8 cellular contexts compared by ENCODE assay signal in genomic region chr15:78859971-78860733, GRCh38. TPM values are rescaled to one million over a fixed set of nuclear protein-coding genes. Genes with fewer than 3 reads are reported as not detected.
DNase-seq lines count a peak whose midpoint lies in the region; ATAC-seq, FAIRE-seq and TF ChIP-seq lines count a peak whose summit lies in the region.

No MANE protein-coding gene starts in this region.

- H3K27me3 ChIP-seq in DOHH2 (ENCODE audit: control insufficient read depth, low read length) = peaks cover 3% of the 10 kb centered on the region; the same call in 1 of the 2 replicates
- H3K27me3 ChIP-seq in H9 (ENCODE audit: insufficient read depth, low read length) = no peaks in the 10 kb centered on the region
- peaks cover 2% of the 10 kb centered on the region for H3K27me3 ChIP-seq in astrocyte (ENCODE audit: insufficient read depth, low read length)
- H3K27me3 ChIP-seq in hepatocyte = no peaks in the 10 kb centered on the region
- no peaks in the 10 kb centered on the region for H3K27me3 ChIP-seq in rectal smooth muscle tissue (ENCODE audit: control insufficient read depth, insufficient read depth, low read length)
- H3K27me3 ChIP-seq in aorta (ENCODE audit: control insufficient read depth in 1 of 2, insufficient read depth in 2 of 2, low read length in 1 of 2) = no peaks in the 10 kb centered on the region

- H2BK5ac ChIP-seq in H9 (ENCODE audit: insufficient read length, low read length) = no peak overlapping the region

- peaks cover 3% of the 10 kb centered on the region; the same call in 1 of the 2 replicates for H3F3A ChIP-seq in DOHH2 (ENCODE audit: control insufficient read depth, insufficient read depth)

- no peaks in the 10 kb centered on the region for H3K79me1 ChIP-seq in H9 (ENCODE audit: insufficient read depth, low read depth, low read length, poor library complexity, severe bottlenecking)

- H3K9me2 ChIP-seq in DOHH2 (replicated peaks; ENCODE audit: control insufficient read depth, low read length) (no peaks in the 10 kb centered on the region), hepatocyte (replicated peaks; ENCODE audit: insufficient read depth) (no peaks in the 10 kb centered on the region)

- no peak overlapping the region for H2AK5ac ChIP-seq in H9 (ENCODE audit: insufficient read length, low read length)

- H4K20me1 ChIP-seq in DOHH2 (ENCODE audit: control insufficient read depth, insufficient read depth, low read depth, low read length) (no peaks in the 10 kb centered on the region), H9 (ENCODE audit: control insufficient read depth, insufficient read depth, insufficient read length) (no peaks in the 10 kb centered on the region), astrocyte (ENCODE audit: insufficient read depth, low read length) (no peaks in the 10 kb centered on the region), hepatocyte (ENCODE audit: insufficient read depth, poor library complexity, severe bottlenecking) (no peaks in the 10 kb centered on the region)

- no peak overlapping the region for H3K27ac ChIP-seq in DOHH2 (ENCODE audit: low read depth, low read length)
- peak overlapping the region; percentile 59 for H3K27ac ChIP-seq in H9 (ENCODE audit: insufficient read length, low read depth, low read length)
- peak overlapping the region; percentile 79 for H3K27ac ChIP-seq in astrocyte (ENCODE audit: low read depth, low read length)
- peak overlapping the region; percentile 73 for H3K27ac ChIP-seq in hepatocyte
- peak overlapping the region; percentile 73 for H3K27ac ChIP-seq in rectal smooth muscle tissue (ENCODE audit: low read depth, low read length)
- H3K27ac ChIP-seq in aorta (ENCODE audit: low read depth in 1 of 2, low read length in 2 of 2) = peak overlapping the region; percentile 62 to 75

- WGBS in H9 (ENCODE audit: extremely low coverage, insufficient read length, low lambda C conversion rate) = no CpG with 5 or more reads among the region's 29 CpGs
- 3% methylated on average over 29 of the region's 29 CpGs for WGBS in hepatocyte (ENCODE audit: low lambda C conversion rate, missing lambda C conversion rate)
- 0 to 1% methylated on average over 29 of the region's 29 CpGs for WGBS in aorta, 2 donors

- peak; percentile 86 for DNase-seq in H9
- DNase-seq in MV-4-11 (lab: John Stamatoyannopoulos, UW) = peak; percentile 76
- peak in 2 of 3 donors; percentile 35 to 40 for DNase-seq in T-helper 17 cell
- DNase-seq in astrocyte (ENCODE audit: low read depth) = peak; percentile 73
- peak; percentile 90 for DNase-seq in hepatocyte (ENCODE audit: low spot score)
- DNase-seq in aorta = peak; percentile 81 to 91

- H3K4ac ChIP-seq in H9 (ENCODE audit: low read depth, low read length) = no peak overlapping the region; the same call in 1 of the 2 replicates

- peak overlapping the region; percentile 93 for H3K4me2 ChIP-seq in DOHH2 (ENCODE audit: low read length)
- peak overlapping the region; percentile 63 for H3K4me2 ChIP-seq in H9 (ENCODE audit: insufficient read depth, insufficient read length, low read length)
- peak overlapping the region; percentile 85 for H3K4me2 ChIP-seq in astrocyte (ENCODE audit: low read length)
- peak overlapping the region; percentile 73 for H3K4me2 ChIP-seq in hepatocyte

- H3K14ac ChIP-seq in H9 (ENCODE audit: insufficient read depth, low read length) = peak overlapping the region; percentile 66; the same call in 1 of the 2 replicates

- H3K4me1 Mint-ChIP-seq in H9 = peaks cover 2 to 3% of the 10 kb centered on the region in 2 experiments; a peak in 1 of 4 replicates
- peaks cover 7% of the 10 kb centered on the region for H3K4me1 Mint-ChIP-seq in T-helper 17 cell
- no peaks in the 10 kb centered on the region for H3K4me1 Mint-ChIP-seq in astrocyte (ENCODE audit: low read depth, unreplicated experiment)

- H4K8ac ChIP-seq in H9 (replicated peaks; ENCODE audit: insufficient read length, low read depth, low read length) = no peak overlapping the region

- peak overlapping the region; percentile 81 to 89 for H3K4me3 Mint-ChIP-seq in H9
- H3K4me3 Mint-ChIP-seq in T-helper 17 cell = peak overlapping the region; percentile 88
- peak overlapping the region; percentile 84 for H3K4me3 Mint-ChIP-seq in astrocyte (ENCODE audit: unreplicated experiment)

- H2BK120ac ChIP-seq in H9 (ENCODE audit: low read depth, low read length, poor library complexity, severe bottlenecking) = no peak overlapping the region

- H3T11ph ChIP-seq in H9 (ENCODE audit: low read length) = no peak overlapping the region

- no peak overlapping the region for H3K23ac ChIP-seq in H9 (ENCODE audit: insufficient read length, low read depth, low read length)

- H3K18ac ChIP-seq in H9 (ENCODE audit: insufficient read length, low read depth, low read length) = peak overlapping the region; percentile 76

- no peak overlapping the region for H2BK15ac ChIP-seq in H9 (ENCODE audit: low read depth, low read length)

- H3K9me3 Mint-ChIP-seq in H9 = peaks cover 0 to 2% of the 10 kb centered on the region in 2 experiments; a peak in 3 of 5 replicates
- no peaks in the 10 kb centered on the region for H3K9me3 Mint-ChIP-seq in astrocyte (ENCODE audit: unreplicated experiment)

- peaks cover 3% of the 10 kb centered on the region; the same call in 1 of the 2 replicates for H3K4me1 ChIP-seq in DOHH2 (ENCODE audit: control insufficient read depth, low read length)
- no peaks in the 10 kb centered on the region; the same call in 1 of the 2 replicates for H3K4me1 ChIP-seq in H9 (ENCODE audit: insufficient read depth, low read length)
- no peaks in the 10 kb centered on the region for H3K4me1 ChIP-seq in astrocyte (ENCODE audit: insufficient read depth, low read length)
- H3K4me1 ChIP-seq in hepatocyte (ENCODE audit: insufficient read depth) = no peaks in the 10 kb centered on the region
- no peaks in the 10 kb centered on the region for H3K4me1 ChIP-seq in rectal smooth muscle tissue (ENCODE audit: control insufficient read depth, insufficient read depth, low read length)
- no peaks in the 10 kb centered on the region for H3K4me1 ChIP-seq in aorta (ENCODE audit: control insufficient read depth in 1 of 2, insufficient read depth in 2 of 2, low read length in 2 of 2)

- TF ChIP-seq CTCF in DOHH2 (IDR thresholded peaks at IDR 0.05; ENCODE audit: low read depth, low read length, poor library complexity, severe bottlenecking) (peak; percentile 60), H9 (conservative IDR thresholded peaks at IDR 0.05) (peak; percentile 82), astrocyte (IDR thresholded peaks at IDR 0.05; ENCODE audit: insufficient read depth, low read depth, low read length) (peak; percentile 48), hepatocyte (IDR thresholded peaks at IDR 0.05; ENCODE audit: poor library complexity) (peak; percentile 72)

- no peak overlapping the region for H4K5ac ChIP-seq in H9 (ENCODE audit: insufficient read length, low read depth, low read length)

- H3K4me3 ChIP-seq in DOHH2 (ENCODE audit: low read length) (peak overlapping the region; percentile 84), astrocyte (ENCODE audit: insufficient read depth, low read depth, low read length) (peak overlapping the region; percentile 65), hepatocyte (peak overlapping the region; percentile 18), rectal smooth muscle tissue (ENCODE audit: low read length) (peak overlapping the region; percentile 66), aorta (ENCODE audit: low read length in 2 of 2) (peak overlapping the region in 1 of 2 donors; percentile 48)

- H3K27me3 Mint-ChIP-seq in H9 (ENCODE audit: low read depth) (no peaks in the 10 kb centered on the region), T-helper 17 cell (no peaks in the 10 kb centered on the region), astrocyte (ENCODE audit: low read depth, unreplicated experiment) (no peaks in the 10 kb centered on the region)

- H3K36me3 ChIP-seq in DOHH2 (ENCODE audit: control insufficient read depth, low read length) (no peaks in the 10 kb centered on the region), astrocyte (ENCODE audit: insufficient read depth, low read length) (no peaks in the 10 kb centered on the region), hepatocyte (replicated peaks; ENCODE audit: insufficient read depth, low read depth) (no peaks in the 10 kb centered on the region), rectal smooth muscle tissue (ENCODE audit: control insufficient read depth, insufficient read depth, low read length) (no peaks in the 10 kb centered on the region), aorta (ENCODE audit: control insufficient read depth in 1 of 2, insufficient read depth in 2 of 2, low read length in 1 of 2) (no peaks in the 10 kb centered on the region)

- H3K9ac ChIP-seq in H9 (ENCODE audit: extremely low read depth, insufficient read length, low read length) = peak overlapping the region; percentile 88
- H3K9ac ChIP-seq in astrocyte (ENCODE audit: low read length) = peak overlapping the region; percentile 82
- peak overlapping the region; percentile 30 for H3K9ac ChIP-seq in rectal smooth muscle tissue (ENCODE audit: low read length)

- H3K9me3 ChIP-seq in DOHH2 (ENCODE audit: control insufficient read depth, insufficient read depth, low read length) (no peaks in the 10 kb centered on the region), H9 (ENCODE audit: control insufficient read depth, low read depth, low read length) (no peaks in the 10 kb centered on the region), T-helper 17 cell (ENCODE audit: control insufficient read depth, low read length, poor library complexity, severe bottlenecking) (no peaks in the 10 kb centered on the region), astrocyte (ENCODE audit: insufficient read depth, low read depth, low read length) (no peaks in the 10 kb centered on the region), hepatocyte (ENCODE audit: low read depth) (no peaks in the 10 kb centered on the region), aorta (ENCODE audit: control insufficient read depth, low read length) (no peaks in the 10 kb centered on the region)

- H2BK12ac ChIP-seq in H9 (ENCODE audit: insufficient read length, low read depth, low read length) = no peak overlapping the region

- ATAC-seq in T-helper 17 cell (peak; percentile 84), aorta (ENCODE audit: low FRiP score) (peak; percentile 88)

- H2AFZ ChIP-seq in H9 (ENCODE audit: low read length) (no peak overlapping the region), astrocyte (ENCODE audit: low read depth, low read length) (peak overlapping the region; percentile 85), hepatocyte (peak overlapping the region; percentile 46)

- H3K27ac Mint-ChIP-seq in H9 = peak overlapping the region; percentile 95 to 96 (median 95)
- H3K27ac Mint-ChIP-seq in T-helper 17 cell = peak overlapping the region; percentile 90
- peak overlapping the region; percentile 78 for H3K27ac Mint-ChIP-seq in astrocyte (ENCODE audit: unreplicated experiment)

- H4K91ac ChIP-seq in H9 (ENCODE audit: insufficient read length, low read depth, low read length) = no peak overlapping the region

- no peak overlapping the region for H3K56ac ChIP-seq in H9 (ENCODE audit: insufficient read length, low read depth, low read length)

- no peaks in the 10 kb centered on the region; a peak in 1 of 7 replicates for H3K36me3 Mint-ChIP-seq in H9 (ENCODE audit: insufficient read depth in 1 of 3, low read depth in 3 of 3)
- H3K36me3 Mint-ChIP-seq in T-helper 17 cell (ENCODE audit: low read depth) = no peaks in the 10 kb centered on the region
- no peaks in the 10 kb centered on the region for H3K36me3 Mint-ChIP-seq in astrocyte (ENCODE audit: low read depth, unreplicated experiment)

- H3K23me2 ChIP-seq in H9 (ENCODE audit: insufficient read length, low read depth, low read length, poor library complexity, severe bottlenecking) = no peaks in the 10 kb centered on the region

- intact Hi-C loops in aorta (cut with DNase I) = loop anchor here (1.0 to 5.0 kb wide), 2 partner anchors 48 to 49 kb away; partner anchors contain the start of gene ADAMTS7 (in 2 of the 2)

- H3K79me2 ChIP-seq in DOHH2 (ENCODE audit: control insufficient read depth, low read length) (no peaks in the 10 kb centered on the region), H9 (ENCODE audit: insufficient read depth, low read length) (no peaks in the 10 kb centered on the region), astrocyte (ENCODE audit: insufficient read depth, low read length) (no peaks in the 10 kb centered on the region), hepatocyte (no peaks in the 10 kb centered on the region)

- no peak overlapping the region for H2BK20ac ChIP-seq in H9 (ENCODE audit: low read depth, low read length, poor library complexity, severe bottlenecking)

- FAIRE-seq in astrocyte (lab: Jason Lieb, UNC) = no peak

RNA-seq across cellular contexts. Expression of gene MORF4L1, which starts 12.5 kb away (rescaled TPM):
- total RNA-seq in H9 (2021) = 544 and 553 TPM in 2 replicates
- 100 to 1,000 TPM; 373 to 376 TPM for total RNA-seq in T-helper 17 cell
- 398 and 411 TPM in 2 replicates for total RNA-seq in astrocyte
- total RNA-seq in hepatocyte = 381 and 436 TPM in 2 replicates
- polyA plus RNA-seq in hepatocyte = 340 and 358 TPM in 2 replicates
- total RNA-seq in aorta = 100 to 1,000 TPM; 363 to 401 TPM
- 100 to 1,000 TPM; 457 to 868 TPM for polyA plus RNA-seq in aorta

RNA-seq across cellular contexts. Expression of gene ADAMTS7, which starts 48.9 kb away (rescaled TPM):
- total RNA-seq in H9 (2021) = 23.1 and 25.0 TPM in 2 replicates
- total RNA-seq in T-helper 17 cell = not detected
- 21.4 and 25.5 TPM in 2 replicates for total RNA-seq in astrocyte
- 9.9 and 14.7 TPM in 2 replicates for total RNA-seq in hepatocyte
- 12.1 and 13.4 TPM in 2 replicates for polyA plus RNA-seq in hepatocyte
- total RNA-seq in aorta = 10 to 100 TPM; 14.7 to 23.9 TPM
- 10 to 100 TPM in 1 of 2 donors, 1 to 10 TPM in 1; 3.9 to 30.0 TPM for polyA plus RNA-seq in aorta

Comparison
In these comparisons a context has a peak if more than half of its experiments do, and no peak if none do; other contexts are left out.
1. DNase-seq: peak in every context shown above with its lines; median percentile 90 in hepatocyte; 86 in H9; 86 in aorta; 76 in MV-4-11; 73 in astrocyte; 38 in T-helper 17 cell.
2. H3K9ac ChIP-seq: peak in every context shown above with its lines; median percentile 88 in H9; 82 in astrocyte; 30 in rectal smooth muscle tissue.
3. RNA of gene ADAMTS7, which starts 48.9 kb away (total RNA-seq): 21.4 to 25.5 TPM in astrocyte, 14.7 to 23.9 TPM in aorta, 23.1 to 25.0 TPM in H9 and 9.9 to 14.7 TPM in hepatocyte; not detected in T-helper 17 cell; every median in the first group is over 10 times any median in the second.
4. Peak in every context shown above with its lines, with median percentiles within 50 percentile points of each other: H3K4me2 ChIP-seq, CTCF ChIP-seq, H3K27ac Mint-ChIP-seq and H3K4me3 Mint-ChIP-seq.